In genomic region chr3:65828706-65829105, GRCh38 we compare ENCODE assay signal across 20 cellular contexts.
DNase-seq lines count a peak whose midpoint lies in the region; ATAC-seq and TF ChIP-seq lines count a peak whose summit lies in the region.
"Had no signal": no experiment of that assay in that cellular context is flagged by ENCODE, and none has a peak within 500 bp of the region (broad histone marks: within the 10 kb centered on the region; RNA-seq: fewer than 3 reads in every experiment).

No MANE protein-coding gene starts in this region.

- H3K4me1 ChIP-seq in GM23248 (ENCODE audit: insufficient read depth) (peaks cover 57% of the 10 kb centered on the region), osteoblast (ENCODE audit: insufficient read depth, low read length) (peaks cover 57% of the 10 kb centered on the region)

- H3K27me3 ChIP-seq in GM23248 (replicated peaks; ENCODE audit: insufficient read depth), result no peaks in the 10 kb centered on the region
- H3K27me3 ChIP-seq in MG63, result no peaks in the 10 kb centered on the region
- H3K27me3 ChIP-seq in osteoblast (ENCODE audit: insufficient read depth, low read length), result no peaks in the 10 kb centered on the region
- H3K27me3 ChIP-seq: neural progenitor cell had no signal

- H3K4me3 ChIP-seq in GM23248 (peak overlapping the region; percentile 52), MG63 (no peak overlapping the region), cardiac fibroblast (replicated peaks in 1 of 2; ENCODE audit: low read depth in 2 of 2, low read length in 2 of 2) (no peak overlapping the region), osteoblast (ENCODE audit: insufficient read depth, low read length) (peak overlapping the region; percentile 3)
- H3K4me3 ChIP-seq: neural progenitor cell, thoracic aorta had no signal

- peaks cover 53% of the 10 kb centered on the region for H3F3A ChIP-seq in GM23248 (ENCODE audit: insufficient read depth)

- H3K36me3 Mint-ChIP-seq in effector memory CD8-positive, alpha-beta T cell (ENCODE audit: insufficient read depth), result no peaks in the 10 kb centered on the region
- H3K36me3 Mint-ChIP-seq: memory B cell, neural progenitor cell had no signal

- H4K20me1 ChIP-seq in GM23248 (ENCODE audit: insufficient read depth), result no peaks in the 10 kb centered on the region
- peaks cover 3% of the 10 kb centered on the region for H4K20me1 ChIP-seq in osteoblast (ENCODE audit: insufficient read depth, low read length)

- peak overlapping the region; percentile 55 for H3K9ac ChIP-seq in GM23248
- H3K9ac ChIP-seq: neural progenitor cell had no signal

- TF ChIP-seq CTCF in cardiac fibroblast (IDR thresholded peaks at IDR 0.05; ENCODE audit: low read depth, low read length) (no peak), osteoblast (IDR thresholded peaks at IDR 0.05; ENCODE audit: extremely low read depth, low read depth, low read length) (no peak)

- H3K79me2 ChIP-seq in GM23248 (ENCODE audit: insufficient read depth) (peaks cover 89% of the 10 kb centered on the region), osteoblast (ENCODE audit: insufficient read depth, low read length) (peaks cover 65% of the 10 kb centered on the region)

- H3K36me3 ChIP-seq in GM23248 (ENCODE audit: low read depth) (no peaks in the 10 kb centered on the region), MG63 (no peaks in the 10 kb centered on the region), osteoblast (ENCODE audit: insufficient read depth, low read length) (no peaks in the 10 kb centered on the region)
- H3K36me3 ChIP-seq: neural progenitor cell, thoracic aorta had no signal

- no peaks in the 10 kb centered on the region for H3K9me2 ChIP-seq in GM23248 (ENCODE audit: insufficient read depth)

- H3K4me1 Mint-ChIP-seq in effector memory CD8-positive, alpha-beta T cell (ENCODE audit: low read depth in 2 of 2), result no peaks in the 10 kb centered on the region
- H3K4me1 Mint-ChIP-seq: memory B cell had no signal

- DNase-seq in GM23248 (peak; percentile 78), MG63 (peak; percentile 38), cardiac fibroblast (ENCODE audit: low read depth in 2 of 2) (peak; percentile 24 to 28), osteoblast (ENCODE audit: insufficient read length, low spot score, missing footprints) (peak; percentile 74), mucosa of gallbladder (ENCODE audit: low spot score) (no peak), SK-N-DZ (ENCODE audit: low spot score) (no peak), NCI-H69 (lab: John Stamatoyannopoulos, UW) (no peak)
- DNase-seq in effector memory CD8-positive, alpha-beta T cell, result no peak
- DNase-seq: activated CD4-positive, alpha-beta T cell treated with anti-CD3 and anti-CD28 coated beads for 1 hour; activated CD8-positive, alpha-beta memory T cell treated with anti-CD3 and anti-CD28 coated beads, Interleukin-2, amount 50 U/mL, for 4 hours; activated naive CD4-positive, alpha-beta T cell treated with anti-CD3 and anti-CD28 coated beads for 36 hours; central memory CD4-positive, alpha-beta T cell; DMS 273 treated with DMSO at 0.1 percent for 48 hours; NCI-H2029 treated with DMSO at 0.1 percent for 48 hours; NCI-H748 treated with DMSO at 0.1 percent for 48 hours; retina; stimulated activated CD8-positive, alpha-beta memory T cell treated with anti-CD3 and anti-CD28 coated beads, Interleukin-4, amount 100 ng/mL, for 48 hours had no signal

- no peak overlapping the region for H3K27ac Mint-ChIP-seq in effector memory CD8-positive, alpha-beta T cell
- H3K27ac Mint-ChIP-seq: activated naive CD4-positive, alpha-beta T cell treated with anti-CD3 and anti-CD28 coated beads for 36 hours; memory B cell; neural progenitor cell had no signal

- WGBS in GM23248 (ENCODE audit: low coverage in 1 of 2, low lambda C conversion rate in 2 of 2, missing lambda C conversion rate in 2 of 2), 2 experiments, result 35 to 36% methylated on average over 6 of the region's 6 CpGs

- ATAC-seq in effector memory CD8-positive, alpha-beta T cell (replicated peaks), result no peak

- peaks cover 0 to 1% of the 10 kb centered on the region in 2 donors for H3K9me3 Mint-ChIP-seq in effector memory CD8-positive, alpha-beta T cell
- H3K9me3 Mint-ChIP-seq: activated naive CD4-positive, alpha-beta T cell treated with anti-CD3 and anti-CD28 coated beads for 36 hours; neural progenitor cell had no signal

- H3K9me3 ChIP-seq in GM23248 (ENCODE audit: low read depth), result no peaks in the 10 kb centered on the region
- no peaks in the 10 kb centered on the region for H3K9me3 ChIP-seq in MG63
- no peaks in the 10 kb centered on the region for H3K9me3 ChIP-seq in osteoblast (ENCODE audit: low read depth, low read length)
- H3K9me3 ChIP-seq: thoracic aorta had no signal

- H3K4me3 Mint-ChIP-seq in effector memory CD8-positive, alpha-beta T cell, result no peak overlapping the region
- H3K4me3 Mint-ChIP-seq: activated naive CD4-positive, alpha-beta T cell treated with anti-CD3 and anti-CD28 coated beads for 36 hours; memory B cell; neural progenitor cell had no signal

- in situ Hi-C loops in GM23248 (cut with MboI), result no loop called here

- H3K4me2 ChIP-seq in GM23248 (ENCODE audit: unreplicated experiment), result peak overlapping the region; percentile 69
- H3K4me2 ChIP-seq in osteoblast (ENCODE audit: insufficient read depth, low read length), result peak overlapping the region; percentile 68
- H3K4me2 ChIP-seq: neural progenitor cell had no signal

- peak overlapping the region; percentile 46 for H2AFZ ChIP-seq in GM23248
- H2AFZ ChIP-seq in osteoblast (ENCODE audit: low read length), result no peak overlapping the region
- H2AFZ ChIP-seq: neural progenitor cell had no signal

- H3K27ac ChIP-seq in GM23248 (peak overlapping the region; percentile 43), osteoblast (ENCODE audit: low read depth, low read length) (peak overlapping the region; percentile 81)
- H3K27ac ChIP-seq: neural progenitor cell, thoracic aorta had no signal

- H3K27me3 Mint-ChIP-seq in effector memory CD8-positive, alpha-beta T cell, result no peaks in the 10 kb centered on the region
- H3K27me3 Mint-ChIP-seq: memory B cell had no signal

Comparison
In these comparisons a context has a peak if more than half of its experiments do, and no peak if none do; other contexts are left out.
1. DNase-seq: peak in GM23248 (single experiment), MG63 (single experiment), cardiac fibroblast (2 of 2) and osteoblast (single experiment); none in mucosa of gallbladder (single experiment), effector memory CD8-positive, alpha-beta T cell (0 of 3), SK-N-DZ (single experiment) and NCI-H69 (single experiment).
2. H3K4me3 ChIP-seq: peak in GM23248 (single experiment) and osteoblast (single experiment); none in MG63 (single experiment) and cardiac fibroblast (0 of 2).